Comparison of ENCODE assay signal across 9 cellular contexts in genomic region chr7:140923358-140924006, GRCh38. TPM values are rescaled to one million over a fixed set of nuclear protein-coding genes. Genes with fewer than 3 reads are reported as not detected.
DNase-seq lines count a peak whose midpoint lies in the region; ATAC-seq, FAIRE-seq and TF ChIP-seq lines count a peak whose summit lies in the region.
"Had no signal": no experiment of that assay in that cellular context is flagged by ENCODE, and none has a peak within 500 bp of the region (broad histone marks: within the 10 kb centered on the region; RNA-seq: fewer than 3 reads in every experiment).

No MANE protein-coding gene starts in this region.

- dilution Hi-C loops in keratinocyte (cut with MboI; ENCODE audit: extremely low pct_ligation_motif_present, low sequenced_read_pairs), result no loop called here

- POLR2A ChIA-PET in AG04450 (lab: Yijun Ruan, JAX), result interaction anchor here (0.5 to 0.7 kb wide), 2 partner anchors 101 to 227 kb away, joined by 5 read pairs; partner anchors contain the start of gene NDUFB2

- H3K27ac ChIP-seq in AG04450 (ENCODE audit: low read depth, low read length) (peak overlapping the region; percentile 89), HUES6 (ENCODE audit: low read depth, low read length) (no peak overlapping the region), keratinocyte (ENCODE audit: control insufficient read depth, insufficient read depth, low read length) (peak overlapping the region; percentile 90)

- H3K4me3 ChIP-seq in AG04450 (ENCODE audit: low read depth, low read length), result peak overlapping the region; percentile 87
- H3K4me3 ChIP-seq in HUES6 (ENCODE audit: low read depth, low read length), result peak overlapping the region; percentile 89
- peak overlapping the region; percentile 93 for H3K4me3 ChIP-seq in astrocyte of the spinal cord (ENCODE audit: low read depth, low read length)
- peak overlapping the region; percentile 78 to 99 (median 89) for H3K4me3 ChIP-seq in keratinocyte (ENCODE audit: control insufficient read depth in 2 of 3, extremely low read depth in 1 of 3, insufficient read depth in 2 of 3, low read depth in 1 of 3, low read length in 3 of 3)

- H3K4me2 ChIP-seq in keratinocyte (ENCODE audit: control insufficient read depth, extremely low read depth, insufficient read depth, low read depth, low read length), result peak overlapping the region; percentile 94

- H3K4me1 ChIP-seq in HUES6 (ENCODE audit: control insufficient read depth, insufficient read depth, low read length) (no peaks in the 10 kb centered on the region; the same call in 1 of the 2 replicates), keratinocyte (ENCODE audit: control insufficient read depth, extremely low read depth, insufficient read depth, low read length) (peaks cover 10% of the 10 kb centered on the region)

- peak overlapping the region; percentile 78 for H2AFZ ChIP-seq in keratinocyte (ENCODE audit: control insufficient read depth, low read length)

- no peaks in the 10 kb centered on the region for H3K36me3 ChIP-seq in HUES6 (ENCODE audit: control insufficient read depth, insufficient read depth, low read length)
- no peaks in the 10 kb centered on the region for H3K36me3 ChIP-seq in keratinocyte (ENCODE audit: control insufficient read depth in 2 of 2, extremely low read depth in 1 of 2, insufficient read depth in 2 of 2, low read length in 2 of 2)

- no peaks in the 10 kb centered on the region for H3K9me1 ChIP-seq in keratinocyte (ENCODE audit: control insufficient read depth, extremely low read depth, insufficient read depth, low read length)

- in situ Hi-C loops in astrocyte of the spinal cord (cut with HindIII; ENCODE audit: low sequenced_read_pairs), result no loop called here

- FAIRE-seq in keratinocyte (lab: Jason Lieb, UNC), result no peak
- FAIRE-seq: frontal cortex had no signal

- H3K79me2 ChIP-seq in keratinocyte (ENCODE audit: control insufficient read depth, insufficient read depth, low read length), result peaks cover 42% of the 10 kb centered on the region

- H3K27me3 ChIP-seq in AG04450 (ENCODE audit: control insufficient read depth, insufficient read depth, low read length) (no peaks in the 10 kb centered on the region), HUES6 (ENCODE audit: control insufficient read depth, insufficient read depth, low read length) (no peaks in the 10 kb centered on the region), keratinocyte (ENCODE audit: control insufficient read depth, extremely low read depth, insufficient read depth, low read length) (no peaks in the 10 kb centered on the region)

- ATAC-seq in GM18868 (IDR thresholded peaks at IDR 0.05; ENCODE audit: unreplicated experiment), result peak; percentile 2

- H3K9ac ChIP-seq in HUES6 (ENCODE audit: low read length) (peak overlapping the region; percentile 90), keratinocyte (ENCODE audit: control insufficient read depth, extremely low read depth, insufficient read depth, low read length) (peak overlapping the region; percentile 95)

- TF ChIP-seq CTCF in AG04450 (IDR thresholded peaks at IDR 0.05; ENCODE audit: low read depth, low read length) (no peak), astrocyte of the spinal cord (IDR thresholded peaks at IDR 0.05; ENCODE audit: low read depth, low read length) (no peak), keratinocyte (optimal IDR thresholded peaks at IDR 0.05 in 1 of 3, IDR thresholded peaks at IDR 0.05 in 1 of 3, conservative IDR thresholded peaks at IDR 0.05 in 1 of 3; ENCODE audit: extremely low read depth in 1 of 3, insufficient read depth in 2 of 3, low read length in 3 of 3) (no peak)

- CTCF ChIA-PET in AG04450 (lab: Charles Lee), result interaction anchor here (1.0 to 5.2 kb wide), 5 partner anchors 13 to 197 kb away, joined by 3 to 40 read pairs (median 3); no protein-coding TSS in a partner anchor

- no peaks in the 10 kb centered on the region for H4K20me1 ChIP-seq in keratinocyte (ENCODE audit: control insufficient read depth, extremely low read depth, insufficient read depth, low read length)

- DNase-seq in AG04450 (ENCODE audit: low read depth, low spot score), result no peak
- DNase-seq in astrocyte of the spinal cord (ENCODE audit: low read depth, low spot score), result peak; percentile 15
- DNase-seq in keratinocyte (ENCODE audit: low read depth, low spot score), result no peak
- DNase-seq in superior temporal gyrus (ENCODE audit: extremely low spot score), result peak; percentile 70
- no peak for DNase-seq in AML-193 (lab: John Stamatoyannopoulos, UW)
- no peak for DNase-seq in HPDE6-E6E7 (ENCODE audit: extremely low spot score)

- H3K9me3 ChIP-seq in AG04450 (ENCODE audit: control insufficient read depth, insufficient read depth, low read length) (no peaks in the 10 kb centered on the region; the same call in 1 of the 2 replicates), HUES6 (ENCODE audit: control insufficient read depth, insufficient read depth, low read depth, low read length) (peaks cover 1% of the 10 kb centered on the region; the same call in 1 of the 2 replicates), keratinocyte (ENCODE audit: control insufficient read depth, low read depth, low read length) (no peaks in the 10 kb centered on the region)

RNA-seq across cellular contexts. Expression of gene BRAF, which starts 1.2 kb away (rescaled TPM):
- polyA plus RNA-seq in AG04450 (2011; rRNA removed), result 15.0 and 19.3 TPM in 2 replicates
- 48.5 and 63.6 TPM in 2 replicates for polyA minus RNA-seq in AG04450 (2011; rRNA and poly(A)+ RNA removed)
- 9.4 to 12.4 TPM (median 9.4 TPM) in 3 replicates for polyA plus RNA-seq in keratinocyte
- 19.9 TPM for polyA plus RNA-seq in keratinocyte (2011; ENCODE audit: low read depth)
- polyA plus RNA-seq in keratinocyte (2011; cell fraction: cytosol; rRNA removed), result 6.7 and 14.0 TPM in 2 replicates
- polyA plus RNA-seq in keratinocyte (2011; cell fraction: nucleus; rRNA removed), result 16.6 and 17.8 TPM in 2 replicates
- 4.8 and 9.5 TPM in 2 replicates for polyA plus RNA-seq in keratinocyte (2012; ENCODE audit: low replicate concordance)
- 10.1 to 45.0 TPM (median 27.8 TPM) in 3 replicates for polyA minus RNA-seq in keratinocyte
- 15.5 TPM for polyA minus RNA-seq in keratinocyte (2011; cell fraction: cytosol; rRNA and poly(A)+ RNA removed)
- polyA minus RNA-seq in keratinocyte (2011; cell fraction: nucleus; rRNA and poly(A)+ RNA removed), result 28.3 and 64.5 TPM in 2 replicates

Comparison
In these comparisons a context has a peak if more than half of its experiments do, and no peak if none do; other contexts are left out.
1. DNase-seq: peak in astrocyte of the spinal cord (single experiment) and superior temporal gyrus (single experiment); none in AG04450 (single experiment), keratinocyte (single experiment), AML-193 (0 of 2) and HPDE6-E6E7 (single experiment).
2. Peak in every context shown above with its lines, with median percentiles within 50 percentile points of each other: H3K4me3 ChIP-seq.